36 cellular contexts compared by ENCODE assay signal in genomic region chr9:76730795-76731194, GRCh38. TPM values are rescaled to one million over a fixed set of nuclear protein-coding genes. Genes with fewer than 3 reads are reported as not detected.
"Had no signal": no experiment of that assay in that cellular context is flagged by ENCODE, and none has a peak within 500 bp of the region (broad histone marks: within the 10 kb centered on the region; RNA-seq: fewer than 3 reads in every experiment).

No MANE protein-coding gene starts in this region.

- H3K9me3 ChIP-seq: breast epithelium, esophagus squamous epithelium, gastroesophageal sphincter, ovary, right lobe of liver, testis, transverse colon had no signal

- H3K9me3 Mint-ChIP-seq: activated CD4-positive, alpha-beta memory T cell treated with anti-CD3 and anti-CD28 coated beads for 36 hours; activated naive CD4-positive, alpha-beta T cell treated with anti-CD3 and anti-CD28 coated beads for 36 hours; activated naive CD8-positive, alpha-beta T cell treated with anti-CD3 and anti-CD28 coated beads, Interleukin-2, amount 10 ng/mL, durations not matched to agents 7 days and 5 days; activated T-helper 1 cell treated with anti-CD3 and anti-CD28 coated beads, Interleukin-12 subunit alpha, Interleukin-12 subunit beta, Interleukin-2, Interleukin-4 antibody, amounts not matched to agents 30 ng/mL and 10 ng/mL and 1 ng/mL, durations not matched to agents 14 hours and 24 hours and 36 hours; central memory CD8-positive, alpha-beta T cell; mesothelial cell of epicardium; naive B cell had no signal

- H3K36me3 ChIP-seq: breast epithelium, esophagus squamous epithelium, ovary, right lobe of liver, transverse colon had no signal

- DNase-seq: activated CD4-positive, alpha-beta memory T cell treated with anti-CD3 and anti-CD28 coated beads for 36 hours; activated CD4-positive, alpha-beta T cell treated with anti-CD3 and anti-CD28 coated beads for 48 hours; activated CD8-positive, alpha-beta memory T cell treated with anti-CD3 and anti-CD28 coated beads, Interleukin-2, amount 50 U/mL, for 4 hours; activated effector memory CD4-positive, alpha-beta T cell treated with anti-CD3 and anti-CD28 coated beads, Interleukin-2, amount 50 U/mL, for 16 hours; activated naive CD4-positive, alpha-beta T cell treated with anti-CD3 and anti-CD28 coated beads for 36 hours; activated naive CD8-positive, alpha-beta T cell treated with anti-CD3 and anti-CD28 coated beads, Interleukin-2, amount 10 ng/mL, durations not matched to agents 7 days and 5 days; activated T-cell treated with anti-CD3 and anti-CD28 coated beads, Interleukin-2, amount 50 U/mL, for 1 hour; amygdala; effector CD8-positive, alpha-beta T cell; esophagus squamous epithelium; left colon; naive B cell; ovary; right lobe of liver; stimulated activated CD4-positive, alpha-beta T cell treated with anti-CD3 and anti-CD28 coated beads, Interleukin-4, amount 100 ng/mL, for 1 hour; stimulated activated naive CD8-positive, alpha-beta T cell treated with anti-CD3 and anti-CD28 coated beads, Interleukin-15, Interleukin-2, amounts not matched to agents 100 U/mL and 50 U/mL, for 24 hours; T-helper 9 cell; testis; transverse colon had no signal

- FAIRE-seq: colon, endometrium, keratinocyte, TTC549 had no signal

- H3K79me2 ChIP-seq: hepatocyte had no signal

- H3K36me3 Mint-ChIP-seq: activated CD4-positive, alpha-beta memory T cell treated with anti-CD3 and anti-CD28 coated beads for 36 hours; activated naive CD8-positive, alpha-beta T cell treated with anti-CD3 and anti-CD28 coated beads, Interleukin-2, amount 10 ng/mL, durations not matched to agents 7 days and 5 days; mesothelial cell of epicardium; naive B cell had no signal

- H3K4me1 Mint-ChIP-seq: activated naive CD8-positive, alpha-beta T cell treated with anti-CD3 and anti-CD28 coated beads, Interleukin-2, amount 10 ng/mL, durations not matched to agents 7 days and 5 days; central memory CD8-positive, alpha-beta T cell; naive B cell had no signal

- H3K27me3 ChIP-seq: breast epithelium, esophagus squamous epithelium, gastroesophageal sphincter, hepatocyte, ovary, right lobe of liver, testis, transverse colon had no signal

- H3K4me1 ChIP-seq: breast epithelium, esophagus squamous epithelium, right lobe of liver, testis, transverse colon had no signal

- H3K4me3 ChIP-seq: breast epithelium, esophagus squamous epithelium, gastroesophageal sphincter, hepatocyte, ovary, right lobe of liver, testis, transverse colon had no signal

- H3K4me2 ChIP-seq: hepatocyte had no signal

- H3K27ac Mint-ChIP-seq: activated CD4-positive, alpha-beta memory T cell treated with anti-CD3 and anti-CD28 coated beads for 36 hours; activated naive CD4-positive, alpha-beta T cell treated with anti-CD3 and anti-CD28 coated beads for 36 hours; activated naive CD8-positive, alpha-beta T cell treated with anti-CD3 and anti-CD28 coated beads, Interleukin-2, amount 10 ng/mL, durations not matched to agents 7 days and 5 days; activated T-helper 1 cell treated with anti-CD3 and anti-CD28 coated beads, Interleukin-12 subunit alpha, Interleukin-12 subunit beta, Interleukin-2, Interleukin-4 antibody, amounts not matched to agents 30 ng/mL and 10 ng/mL and 1 ng/mL, durations not matched to agents 14 hours and 24 hours and 36 hours; mesothelial cell of epicardium; naive B cell had no signal

- H3K4me3 Mint-ChIP-seq: activated CD4-positive, alpha-beta memory T cell treated with anti-CD3 and anti-CD28 coated beads for 36 hours; activated naive CD4-positive, alpha-beta T cell treated with anti-CD3 and anti-CD28 coated beads for 36 hours; activated naive CD8-positive, alpha-beta T cell treated with anti-CD3 and anti-CD28 coated beads, Interleukin-2, amount 10 ng/mL, durations not matched to agents 7 days and 5 days; activated T-helper 1 cell treated with anti-CD3 and anti-CD28 coated beads, Interleukin-12 subunit alpha, Interleukin-12 subunit beta, Interleukin-2, Interleukin-4 antibody, amounts not matched to agents 30 ng/mL and 10 ng/mL and 1 ng/mL, durations not matched to agents 14 hours and 24 hours and 36 hours; central memory CD8-positive, alpha-beta T cell; mesothelial cell of epicardium; naive B cell had no signal

- H2AFZ ChIP-seq: hepatocyte had no signal

- H3K27ac ChIP-seq: breast epithelium, epithelial cell of prostate, esophagus squamous epithelium, gastroesophageal sphincter, hepatocyte, ovary, right lobe of liver, testis, transverse colon, VCaP had no signal

RNA-seq across cellular contexts. Expression of gene PCA3, which starts 33.4 kb away (rescaled TPM):
- total RNA-seq: activated CD4-positive, alpha-beta memory T cell treated with anti-CD3 and anti-CD28 coated beads for 36 hours; activated CD8-positive, alpha-beta memory T cell treated with anti-CD3 and anti-CD28 coated beads for 36 hours; activated naive CD4-positive, alpha-beta T cell treated with anti-CD3 and anti-CD28 coated beads for 36 hours; activated naive CD8-positive, alpha-beta T cell treated with anti-CD3 and anti-CD28 coated beads, Interleukin-2, amount 10 ng/mL, durations not matched to agents 7 days and 5 days; activated T-helper 1 cell treated with anti-CD3 and anti-CD28 coated beads, Interleukin-12 subunit alpha, Interleukin-12 subunit beta, Interleukin-2, Interleukin-4 antibody, amounts not matched to agents 30 ng/mL and 10 ng/mL and 1 ng/mL, durations not matched to agents 14 hours and 24 hours and 36 hours; dermis microvascular lymphatic vessel endothelial cell; esophagus squamous epithelium; fibroblast of villous mesenchyme; hepatocyte; left colon; lower leg skin; mesothelial cell of epicardium; ovary; skeletal muscle tissue had no signal
